12 cellular contexts compared by ENCODE assay signal in genomic region chr11:69105431-69106123, GRCh38. TPM values are rescaled to one million over a fixed set of nuclear protein-coding genes. Genes with fewer than 3 reads are reported as not detected.
"Had no signal": no experiment of that assay in that cellular context is flagged by ENCODE, and none has a peak within 500 bp of the region (broad histone marks: within the 10 kb centered on the region; RNA-seq: fewer than 3 reads in every experiment).

No MANE protein-coding gene starts in this region.

- H3K9me3 Mint-ChIP-seq: activated B cell treated with CpG ODN at 0.5 μM for 24 hours had no signal

- H3K4me1 Mint-ChIP-seq: activated B cell treated with CpG ODN at 0.5 μM for 24 hours had no signal

- ATAC-seq: esophagus mucosa; naive thymus-derived CD8-positive, alpha-beta T cell; stimulated activated naive B cell treated with anti-CD40 and anti-IgM and Interleukin-4, amounts not matched to agents 10 μg/mL and 1 μg/mL and 100 μg/mL, for 72 hours had no signal

- H3K4me3 Mint-ChIP-seq: activated B cell treated with CpG ODN at 0.5 μM for 24 hours; activated CD4-positive, alpha-beta T cell treated with anti-CD3 and anti-CD28 coated beads, Interleukin-2, amount 10 ng/mL, durations not matched to agents 24 days and 14 days; activated naive CD4-positive, alpha-beta T cell treated with anti-CD3 and anti-CD28 coated beads, Interleukin-2, amount 10 ng/mL, durations not matched to agents 7 days and 5 days; naive thymus-derived CD8-positive, alpha-beta T cell; stimulated activated naive B cell treated with anti-CD40 and anti-IgM and Interleukin-4, amounts not matched to agents 10 μg/mL and 1 μg/mL and 100 μg/mL, for 72 hours had no signal

- DNase-seq: activated B cell treated with CpG ODN at 0.5 μM for 24 hours; activated CD4-positive, alpha-beta T cell treated with anti-CD3 and anti-CD28 coated beads, Interleukin-2, amount 10 ng/mL, durations not matched to agents 24 days and 14 days; activated naive CD4-positive, alpha-beta T cell treated with anti-CD3 and anti-CD28 coated beads, Interleukin-2, amount 10 ng/mL, durations not matched to agents 7 days and 5 days; hypothalamus; naive thymus-derived CD8-positive, alpha-beta T cell; sigmoid colon; stimulated activated CD4-positive, alpha-beta T cell treated with anti-CD3 and anti-CD28 coated beads, Interleukin-2, amount 100 ng/mL, for 24 hours; stimulated activated naive B cell treated with anti-CD40 and anti-IgM and Interleukin-4, amounts not matched to agents 10 μg/mL and 1 μg/mL and 100 μg/mL, for 72 hours; T-helper 1 cell had no signal

- H3K27me3 Mint-ChIP-seq: activated CD4-positive, alpha-beta T cell treated with anti-CD3 and anti-CD28 coated beads, Interleukin-2, amount 10 ng/mL, durations not matched to agents 24 days and 14 days had no signal

- H3K27ac Mint-ChIP-seq: activated B cell treated with CpG ODN at 0.5 μM for 24 hours; activated CD4-positive, alpha-beta T cell treated with anti-CD3 and anti-CD28 coated beads, Interleukin-2, amount 10 ng/mL, durations not matched to agents 24 days and 14 days; activated naive CD4-positive, alpha-beta T cell treated with anti-CD3 and anti-CD28 coated beads, Interleukin-2, amount 10 ng/mL, durations not matched to agents 7 days and 5 days; activated T-helper 2 cell treated with anti-CD3 and anti-CD28 coated beads, Interferon-gamma antibody, Interleukin-2, Interleukin-4, amounts not matched to agents 10 μg/mL and 5 μg/mL and 100 μg/mL, durations not matched to agents 14 hours and 24 hours and 36 hours; stimulated activated naive B cell treated with anti-CD40 and anti-IgM and Interleukin-4, amounts not matched to agents 10 μg/mL and 1 μg/mL and 100 μg/mL, for 72 hours had no signal

- H3K36me3 Mint-ChIP-seq: activated naive CD4-positive, alpha-beta T cell treated with anti-CD3 and anti-CD28 coated beads, Interleukin-2, amount 10 ng/mL, durations not matched to agents 7 days and 5 days had no signal

RNA-seq across cellular contexts. Expression of gene SMIM38, which starts 50.2 kb away (rescaled TPM):
- total RNA-seq: glomerular endothelial cell had no signal
